Comparison of ENCODE assay signal across 17 cellular contexts in genomic region chr1:83033682-83034081, GRCh38.
DNase-seq lines count a peak whose midpoint lies in the region; ATAC-seq, FAIRE-seq and TF ChIP-seq lines count a peak whose summit lies in the region.
"Had no signal": no experiment of that assay in that cellular context is flagged by ENCODE, and none has a peak within 500 bp of the region (broad histone marks: within the 10 kb centered on the region; RNA-seq: fewer than 3 reads in every experiment).

No MANE protein-coding gene starts in this region.

- no peak for ATAC-seq in stimulated activated naive CD8-positive, alpha-beta T cell treated with anti-CD3 and anti-CD28 coated beads, Interleukin-15, amount 100 ng/mL, for 72 hours
- ATAC-seq in GM18868 (IDR thresholded peaks at IDR 0.05; ENCODE audit: unreplicated experiment) = no peak
- ATAC-seq: heart left ventricle; stimulated activated effector memory CD8-positive, alpha-beta T cell treated with anti-CD3 and anti-CD28 coated beads, Interleukin-12 subunit alpha, Interleukin-12 subunit beta, amount 100 ng/mL, for 72 hours had no signal

- H3K9me3 ChIP-seq in astrocyte (ENCODE audit: insufficient read depth, low read depth, low read length) = peaks cover 2% of the 10 kb centered on the region
- no peaks in the 10 kb centered on the region for H3K9me3 ChIP-seq in smooth muscle cell (replicated peaks; ENCODE audit: low read depth)

- H3K4me2 ChIP-seq in astrocyte (ENCODE audit: low read length) = peak overlapping the region; percentile 25
- peak overlapping the region; percentile 16 for H3K4me2 ChIP-seq in smooth muscle cell

- no peak overlapping the region for H3K9ac ChIP-seq in astrocyte (ENCODE audit: low read length)
- no peak overlapping the region for H3K9ac ChIP-seq in smooth muscle cell (ENCODE audit: low read depth)

- DNase-seq in HS-5 (ENCODE audit: low read depth) (peak; percentile 38), astrocyte (ENCODE audit: low read depth) (peak; percentile 4), foreskin fibroblast (peak; percentile 34 to 51), smooth muscle cell (lab: John Stamatoyannopoulos, UW; ENCODE audit: unreplicated experiment) (no peak), H7 (no peak)
- DNase-seq in stimulated activated naive CD8-positive, alpha-beta T cell treated with anti-CD3 and anti-CD28 coated beads, Interleukin-15, amount 100 ng/mL, for 72 hours = no peak
- DNase-seq: amygdala, DMS79 treated with DMSO at 0.1 percent for 48 hours, heart left ventricle, NCI-H187 treated with DMSO at 0.1 percent for 48 hours, T-helper 9 cell had no signal

- no peak for TF ChIP-seq CTCF in astrocyte (IDR thresholded peaks at IDR 0.05; ENCODE audit: insufficient read depth, low read depth, low read length)
- TF ChIP-seq CTCF in foreskin fibroblast (IDR thresholded peaks at IDR 0.05; ENCODE audit: low read depth, low read length) = no peak
- TF ChIP-seq CTCF in smooth muscle cell (IDR thresholded peaks at IDR 0.05; ENCODE audit: borderline replicate concordance, insufficient read depth, poor library complexity, severe bottlenecking) = no peak

- peak overlapping the region; percentile 5 for H2AFZ ChIP-seq in astrocyte (ENCODE audit: low read depth, low read length)
- no peak overlapping the region for H2AFZ ChIP-seq in smooth muscle cell (ENCODE audit: low read depth)

- FAIRE-seq in astrocyte (lab: Jason Lieb, UNC) = peak; percentile 59
- FAIRE-seq: islet of Langerhans had no signal

- no peaks in the 10 kb centered on the region for H3F3A ChIP-seq in smooth muscle cell (ENCODE audit: low read depth)

- H3K4me1 Mint-ChIP-seq in astrocyte (ENCODE audit: low read depth, unreplicated experiment) = peaks cover 16% of the 10 kb centered on the region
- no peaks in the 10 kb centered on the region for H3K4me1 Mint-ChIP-seq in stimulated activated naive CD8-positive, alpha-beta T cell treated with anti-CD3 and anti-CD28 coated beads, Interleukin-15, amount 100 ng/mL, for 72 hours
- H3K4me1 Mint-ChIP-seq: CD14-positive monocyte; memory B cell; nephron; stimulated activated effector memory CD8-positive, alpha-beta T cell treated with anti-CD3 and anti-CD28 coated beads, Interleukin-12 subunit alpha, Interleukin-12 subunit beta, amount 100 ng/mL, for 72 hours had no signal

- no peak overlapping the region for H3K4me3 Mint-ChIP-seq in astrocyte (ENCODE audit: unreplicated experiment)
- H3K4me3 Mint-ChIP-seq in stimulated activated naive CD8-positive, alpha-beta T cell treated with anti-CD3 and anti-CD28 coated beads, Interleukin-15, amount 100 ng/mL, for 72 hours = no peak overlapping the region
- H3K4me3 Mint-ChIP-seq: CD14-positive monocyte; memory B cell; nephron; stimulated activated effector memory CD8-positive, alpha-beta T cell treated with anti-CD3 and anti-CD28 coated beads, Interleukin-12 subunit alpha, Interleukin-12 subunit beta, amount 100 ng/mL, for 72 hours had no signal

- no peak overlapping the region for H3K4me3 ChIP-seq in astrocyte (ENCODE audit: insufficient read depth, low read depth, low read length)
- no peak overlapping the region for H3K4me3 ChIP-seq in foreskin fibroblast (ENCODE audit: low read depth in 1 of 2, low read length in 2 of 2)
- no peak overlapping the region for H3K4me3 ChIP-seq in smooth muscle cell
- H3K4me3 ChIP-seq in H7 (ENCODE audit: insufficient read depth, low read depth, low read length) = no peak overlapping the region
- H3K4me3 ChIP-seq: heart left ventricle had no signal

- H4K20me1 ChIP-seq in astrocyte (ENCODE audit: insufficient read depth, low read length) = no peaks in the 10 kb centered on the region
- no peaks in the 10 kb centered on the region for H4K20me1 ChIP-seq in smooth muscle cell (ENCODE audit: low read depth)

- H3K4me1 ChIP-seq in astrocyte (ENCODE audit: insufficient read depth, low read length) (peaks cover 5% of the 10 kb centered on the region), smooth muscle cell (ENCODE audit: low read depth) (no peaks in the 10 kb centered on the region)
- H3K4me1 ChIP-seq: heart left ventricle had no signal

- H3K36me3 Mint-ChIP-seq in astrocyte (ENCODE audit: low read depth, unreplicated experiment) = peaks cover 2% of the 10 kb centered on the region
- H3K36me3 Mint-ChIP-seq: CD14-positive monocyte; stimulated activated effector memory CD8-positive, alpha-beta T cell treated with anti-CD3 and anti-CD28 coated beads, Interleukin-12 subunit alpha, Interleukin-12 subunit beta, amount 100 ng/mL, for 72 hours had no signal

- no peaks in the 10 kb centered on the region for H3K27me3 ChIP-seq in astrocyte (ENCODE audit: insufficient read depth, low read length)
- no peaks in the 10 kb centered on the region for H3K27me3 ChIP-seq in smooth muscle cell (ENCODE audit: low read depth)
- H3K27me3 ChIP-seq in H7 (ENCODE audit: control insufficient read depth, insufficient read depth, low read length) = no peaks in the 10 kb centered on the region
- H3K27me3 ChIP-seq: heart left ventricle had no signal

- no peaks in the 10 kb centered on the region for H3K27me3 Mint-ChIP-seq in astrocyte (ENCODE audit: low read depth, unreplicated experiment)
- H3K27me3 Mint-ChIP-seq in stimulated activated naive CD8-positive, alpha-beta T cell treated with anti-CD3 and anti-CD28 coated beads, Interleukin-15, amount 100 ng/mL, for 72 hours = no peaks in the 10 kb centered on the region
- H3K27me3 Mint-ChIP-seq: memory B cell had no signal

- H3K36me3 ChIP-seq in astrocyte (ENCODE audit: insufficient read depth, low read length) (no peaks in the 10 kb centered on the region), smooth muscle cell (ENCODE audit: low read depth) (no peaks in the 10 kb centered on the region), H7 (replicated peaks; ENCODE audit: control insufficient read depth, insufficient read depth, low read length) (no peaks in the 10 kb centered on the region)
- H3K36me3 ChIP-seq: heart left ventricle had no signal

- peak overlapping the region; percentile 1 for H3K27ac Mint-ChIP-seq in astrocyte (ENCODE audit: unreplicated experiment)
- no peak overlapping the region for H3K27ac Mint-ChIP-seq in stimulated activated naive CD8-positive, alpha-beta T cell treated with anti-CD3 and anti-CD28 coated beads, Interleukin-15, amount 100 ng/mL, for 72 hours
- H3K27ac Mint-ChIP-seq: CD14-positive monocyte; memory B cell; nephron; stimulated activated effector memory CD8-positive, alpha-beta T cell treated with anti-CD3 and anti-CD28 coated beads, Interleukin-12 subunit alpha, Interleukin-12 subunit beta, amount 100 ng/mL, for 72 hours had no signal

- peaks cover 14% of the 10 kb centered on the region for H3K9me3 Mint-ChIP-seq in astrocyte (ENCODE audit: unreplicated experiment)
- peaks cover 0 to 32% of the 10 kb centered on the region in 2 donors for H3K9me3 Mint-ChIP-seq in stimulated activated naive CD8-positive, alpha-beta T cell treated with anti-CD3 and anti-CD28 coated beads, Interleukin-15, amount 100 ng/mL, for 72 hours

- H3K27ac ChIP-seq in astrocyte (ENCODE audit: low read depth, low read length) (no peak overlapping the region), smooth muscle cell (ENCODE audit: low read depth) (peak overlapping the region; percentile 33)
- H3K27ac ChIP-seq: heart left ventricle had no signal

- no peaks in the 10 kb centered on the region for H3K79me2 ChIP-seq in astrocyte (ENCODE audit: insufficient read depth, low read length)
- no peaks in the 10 kb centered on the region for H3K79me2 ChIP-seq in smooth muscle cell (ENCODE audit: low read depth)

Comparison
In these comparisons a context has a peak if more than half of its experiments do, and no peak if none do; other contexts are left out.
1. DNase-seq: peak in HS-5 (single experiment), astrocyte (single experiment) and foreskin fibroblast (2 of 2); none in smooth muscle cell (single experiment), stimulated activated naive CD8-positive, alpha-beta T cell treated with anti-CD3 and anti-CD28 coated beads, Interleukin-15, amount 100 ng/mL, for 72 hours (0 of 2) and H7 (single experiment).